ENCODE assay signal across 18 cellular contexts in genomic region chr12:90098132-90098779, GRCh38.
DNase-seq lines count a peak whose midpoint lies in the region; ATAC-seq and TF ChIP-seq lines count a peak whose summit lies in the region.
"Had no signal": no experiment of that assay in that cellular context is flagged by ENCODE, and none has a peak within 500 bp of the region (broad histone marks: within the 10 kb centered on the region; RNA-seq: fewer than 3 reads in every experiment).

No MANE protein-coding gene starts in this region.

- no peak overlapping the region for H3K9ac ChIP-seq in neural progenitor cell

- no peaks in the 10 kb centered on the region for H3K9me3 ChIP-seq in neural progenitor cell (ENCODE audit: low read depth)
- H3K9me3 ChIP-seq: heart left ventricle had no signal

- no peaks in the 10 kb centered on the region for H3K36me3 Mint-ChIP-seq in neural progenitor cell
- H3K36me3 Mint-ChIP-seq: activated naive CD4-positive, alpha-beta T cell treated with anti-CD3 and anti-CD28 coated beads, Interleukin-2, amount 50 U/mL, for 24 hours; CD4-positive, CD25-positive, alpha-beta regulatory T cell had no signal

- no peaks in the 10 kb centered on the region for H3K27me3 Mint-ChIP-seq in neural progenitor cell (ENCODE audit: insufficient read depth, low read depth)
- H3K27me3 Mint-ChIP-seq: activated naive CD4-positive, alpha-beta T cell treated with anti-CD3 and anti-CD28 coated beads, Interleukin-2, amount 50 U/mL, for 24 hours had no signal

- H3K27ac Mint-ChIP-seq in neural progenitor cell: peak overlapping the region; percentile 72
- H3K27ac Mint-ChIP-seq: activated naive CD4-positive, alpha-beta T cell treated with anti-CD3 and anti-CD28 coated beads, Interleukin-2, amount 50 U/mL, for 24 hours had no signal

- peak overlapping the region; percentile 76 for H3K27ac ChIP-seq in neural progenitor cell
- H3K27ac ChIP-seq: heart left ventricle, VCaP had no signal

- H3K27me3 ChIP-seq in neural progenitor cell: no peaks in the 10 kb centered on the region
- H3K27me3 ChIP-seq: heart left ventricle had no signal

- no peaks in the 10 kb centered on the region for H3K36me3 ChIP-seq in neural progenitor cell
- H3K36me3 ChIP-seq: heart left ventricle had no signal

- no peak overlapping the region for H3K4me3 Mint-ChIP-seq in neural progenitor cell
- H3K4me3 Mint-ChIP-seq: activated naive CD4-positive, alpha-beta T cell treated with anti-CD3 and anti-CD28 coated beads, Interleukin-2, amount 50 U/mL, for 24 hours; CD4-positive, CD25-positive, alpha-beta regulatory T cell had no signal

- H2AFZ ChIP-seq in neural progenitor cell (replicated peaks): no peak overlapping the region

- peak; percentile 24 for DNase-seq in EH (ENCODE audit: low read depth)
- DNase-seq in LHCN-M2 (ENCODE audit: low read depth): peak; percentile 69
- DNase-seq in astrocyte of the cerebellum (ENCODE audit: low read depth): peak; percentile 39
- peak; percentile 52 for DNase-seq in neural progenitor cell (ENCODE audit: low spot score)
- no peak for DNase-seq in superior temporal gyrus (ENCODE audit: extremely low spot score)
- DNase-seq in stimulated activated naive CD4-positive, alpha-beta T cell (lab: John Stamatoyannopoulos, UW): no peak
- DNase-seq in GDM1 (lab: John Stamatoyannopoulos, UW): no peak
- DNase-seq: CD4-positive, CD25-positive, alpha-beta regulatory T cell; cerebellar nuclear complex; GF-D8; heart left ventricle; kidney; NCI-H2029; stimulated activated naive CD8-positive, alpha-beta T cell treated with anti-CD3 and anti-CD28 coated beads, Interleukin-15, Interleukin-2, amounts not matched to agents 100 U/mL and 50 U/mL, for 24 hours had no signal

- H3K4me1 ChIP-seq in neural progenitor cell: peaks cover 44% of the 10 kb centered on the region

- H3K4me2 ChIP-seq in neural progenitor cell: peak overlapping the region; percentile 66

- no peaks in the 10 kb centered on the region for H3K79me2 ChIP-seq in neural progenitor cell (ENCODE audit: low read depth)

- H3F3A ChIP-seq in neural progenitor cell (ENCODE audit: low read depth): peaks cover 17% of the 10 kb centered on the region

- no peak overlapping the region for H3K4me3 ChIP-seq in astrocyte of the cerebellum (ENCODE audit: low read depth, low read length)
- no peak overlapping the region for H3K4me3 ChIP-seq in neural progenitor cell
- H3K4me3 ChIP-seq: heart left ventricle had no signal

- H3K4me1 Mint-ChIP-seq in neural progenitor cell: peaks cover 41% of the 10 kb centered on the region

- H3K9me3 Mint-ChIP-seq in neural progenitor cell: no peaks in the 10 kb centered on the region
- H3K9me3 Mint-ChIP-seq: activated naive CD4-positive, alpha-beta T cell treated with anti-CD3 and anti-CD28 coated beads, Interleukin-2, amount 50 U/mL, for 24 hours; IgD-negative memory B cell had no signal

- no peaks in the 10 kb centered on the region for H4K20me1 ChIP-seq in neural progenitor cell (ENCODE audit: low read depth)

- in situ Hi-C loops in astrocyte of the cerebellum (cut with HindIII; ENCODE audit: low sequenced_read_pairs): no loop called here

- ATAC-seq in HG03520 (IDR thresholded peaks at IDR 0.05; ENCODE audit: unreplicated experiment): no peak
- ATAC-seq: heart left ventricle; stimulated activated naive CD8-positive, alpha-beta T cell treated with anti-CD3 and anti-CD28 coated beads, Interleukin-15, Interleukin-2, amounts not matched to agents 100 U/mL and 50 U/mL, for 24 hours had no signal

- TF ChIP-seq CTCF in astrocyte of the cerebellum (IDR thresholded peaks at IDR 0.05; ENCODE audit: low read depth, low read length, missing control alignments) (no peak), neural progenitor cell (IDR thresholded peaks at IDR 0.05) (no peak)

Comparison
In these comparisons a context has a peak if more than half of its experiments do, and no peak if none do; other contexts are left out.
1. DNase-seq: peak in EH (single experiment), LHCN-M2 (single experiment), astrocyte of the cerebellum (single experiment) and neural progenitor cell (single experiment); none in superior temporal gyrus (single experiment), stimulated activated naive CD4-positive, alpha-beta T cell (0 of 6) and GDM1 (single experiment).